ENCODE assay signal across 8 cellular contexts in the genomic region with DNA sequence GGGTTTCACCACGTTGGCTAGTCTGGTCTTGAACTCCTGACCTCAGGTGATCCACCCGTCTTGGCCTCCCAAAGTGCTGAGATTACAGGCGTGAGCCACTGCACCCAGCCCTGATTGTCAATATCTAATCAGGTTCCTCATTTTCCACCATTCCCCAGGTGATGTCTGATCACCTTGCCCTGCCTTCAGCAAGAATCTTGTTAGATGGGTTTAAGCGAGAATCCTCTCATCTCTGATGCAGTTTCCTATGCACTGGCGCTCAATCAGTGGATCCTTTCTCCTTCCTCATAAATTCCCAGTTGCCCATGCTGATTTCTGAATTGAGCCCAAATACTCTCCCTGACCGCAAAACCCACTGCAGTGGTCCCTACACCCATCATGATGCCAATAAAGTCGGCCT. TPM values are rescaled to one million over a fixed set of nuclear protein-coding genes. Genes with fewer than 3 reads are reported as not detected.
DNase-seq lines count a peak whose midpoint lies in the region; ATAC-seq and TF ChIP-seq lines count a peak whose summit lies in the region.

No MANE protein-coding gene starts in this region.

- H3K9me3 Mint-ChIP-seq in natural killer cell = no peaks in the 10 kb centered on the region

- ATAC-seq in natural killer cell (no peak), HG03097 (IDR thresholded peaks at IDR 0.05; ENCODE audit: low FRiP score, unreplicated experiment) (no peak), GM19328 (IDR thresholded peaks at IDR 0.05; ENCODE audit: unreplicated experiment) (no peak)

- H3K4me3 Mint-ChIP-seq in natural killer cell = peak overlapping the region; percentile 84

- POLR2A ChIA-PET in BJ (lab: Charles Lee) = no interaction called here

- TF ChIP-seq CTCF in BJ (IDR thresholded peaks at IDR 0.05; ENCODE audit: insufficient read depth, low read depth, low read length) = no peak
- TF ChIP-seq CTCF in coronary artery (IDR thresholded peaks at IDR 0.05) = no peak
- no peak for TF ChIP-seq CTCF in natural killer cell (IDR thresholded peaks at IDR 0.05)

- CTCF ChIA-PET in BJ (lab: Yijun Ruan, JAX) = interaction anchor here (0.8 to 1.1 kb wide), 2 partner anchors 11 to 15 kb away, joined by 3 to 4 read pairs; partner anchors contain the start of gene RANGAP1

- H3K36me3 Mint-ChIP-seq in natural killer cell = no peaks in the 10 kb centered on the region

- peak overlapping the region; percentile 63 for H3K4me3 ChIP-seq in BJ (ENCODE audit: low read depth, low read length)
- H3K4me3 ChIP-seq in Jurkat, Clone E6-1 (ENCODE audit: low read length) = peak overlapping the region; percentile 78
- peak overlapping the region; percentile 79 for H3K4me3 ChIP-seq in coronary artery

- peak overlapping the region in 1 of 2 donors; percentile 74 for H3K27ac ChIP-seq in coronary artery

- H3K27me3 ChIP-seq in BJ (ENCODE audit: control insufficient read depth, insufficient read depth, low read length) = no peaks in the 10 kb centered on the region

- H3K4me1 Mint-ChIP-seq in natural killer cell = peaks cover 19 to 27% of the 10 kb centered on the region in 2 donors

- DNase-seq in BJ (ENCODE audit: low read depth) (no peak), coronary artery (ENCODE audit: low spot score) (no peak), natural killer cell (no peak), NCI-H1417 (lab: John Stamatoyannopoulos, UW) (no peak)
- DNase-seq in Jurkat, Clone E6-1 (ENCODE audit: low read depth, low spot score) = no peak
- no peak for DNase-seq in activated effector memory CD4-positive, alpha-beta T cell treated with Interleukin-2 at 50 U/mL for 16 hours

- intact Hi-C loops in natural killer cell (cut with micrococcal nuclease) = loop anchor here (1.0 to 5.0 kb wide), 2 partner anchors 14 to 378 kb away; partner anchors contain the start of gene RANGAP1

- peak overlapping the region; percentile 75 to 90 for H3K27ac Mint-ChIP-seq in natural killer cell

- H3K36me3 ChIP-seq in BJ (ENCODE audit: control insufficient read depth, insufficient read depth, low read length) = no peaks in the 10 kb centered on the region

- no peaks in the 10 kb centered on the region for H3K27me3 Mint-ChIP-seq in natural killer cell (ENCODE audit: low read depth in 2 of 2)

RNA-seq across cellular contexts. Expression of gene ZC3H7B, which starts 0.7 kb away (rescaled TPM):
- 39.9 and 59.4 TPM in 2 replicates for polyA plus RNA-seq in BJ (2011; rRNA removed)
- 36.0 and 43.6 TPM in 2 replicates for polyA minus RNA-seq in BJ (2011; rRNA and poly(A)+ RNA removed)
- polyA plus RNA-seq in Jurkat, Clone E6-1 (2012; ENCODE audit: insufficient read depth, insufficient read length) = 39.9 TPM
- 10 to 100 TPM; 33.9 to 40.3 (median 38.3) TPM for total RNA-seq in natural killer cell

RNA-seq across cellular contexts. Expression of gene RANGAP1, which starts 14.7 kb away (rescaled TPM):
- 88.5 and 145 TPM in 2 replicates for polyA plus RNA-seq in BJ (2011; rRNA removed)
- 77.3 and 124 TPM in 2 replicates for polyA minus RNA-seq in BJ (2011; rRNA and poly(A)+ RNA removed)
- 91.4 TPM for polyA plus RNA-seq in Jurkat, Clone E6-1 (2012; ENCODE audit: insufficient read depth, insufficient read length)
- total RNA-seq in natural killer cell = 10 to 100 TPM; 44.0 to 54.2 (median 54.0) TPM

RNA-seq across cellular contexts. Expression of gene CHADL, which starts 59.9 kb away (rescaled TPM):
- 0.51 and 0.70 TPM in 2 replicates for polyA plus RNA-seq in BJ (2011; rRNA removed)
- polyA minus RNA-seq in BJ (2011; rRNA and poly(A)+ RNA removed) = 0.09 TPM in 1 of 2 replicates, not detected in the other
- not detected for polyA plus RNA-seq in Jurkat, Clone E6-1 (2012; ENCODE audit: insufficient read depth, insufficient read length)
- total RNA-seq in natural killer cell = 1 to 10 TPM in 1 of 3 donors, under 1 TPM in 2; 0.35 to 1.2 (median 0.36) TPM
